8 cellular contexts compared by ENCODE assay signal in genomic region chr18:35240664-35241522, GRCh38. TPM values are rescaled to one million over a fixed set of nuclear protein-coding genes. Genes with fewer than 3 reads are reported as not detected.
DNase-seq lines count a peak whose midpoint lies in the region; ATAC-seq, FAIRE-seq and TF ChIP-seq lines count a peak whose summit lies in the region.

Gene ZNF397, plus strand, starts transcription at chr18:35241034. Its CDS starts 1,437 bp downstream, at chr18:35242471.

- H3K9ac ChIP-seq in astrocyte (ENCODE audit: low read length), result peak within 1 kb of the TSS; percentile 88
- H3K9ac ChIP-seq in rectal smooth muscle tissue (ENCODE audit: low read length), result peak within 1 kb of the TSS; percentile 98

- H3K9me3 ChIP-seq in astrocyte (ENCODE audit: insufficient read depth, low read depth, low read length), result peaks cover 32% of the 10 kb centered on the region
- H3K9me3 ChIP-seq in aorta (ENCODE audit: control insufficient read depth, low read length), result no peaks in the 10 kb centered on the region

- H3K79me2 ChIP-seq in astrocyte (ENCODE audit: insufficient read depth, low read length), result peaks cover 12% of the 10 kb centered on the region

- peak; percentile 57 for DNase-seq in NCI-H187 treated with DMSO at 0.1 percent for 48 hours (lab: John Stamatoyannopoulos, UW)
- peak; percentile 92 for DNase-seq in astrocyte (ENCODE audit: low read depth)
- peak; percentile 95 for DNase-seq in hepatic stellate cell (ENCODE audit: low spot score)
- peak; percentile 99 to 100 for DNase-seq in aorta

- peaks cover 40% of the 10 kb centered on the region for H3K36me3 Mint-ChIP-seq in astrocyte (ENCODE audit: low read depth, unreplicated experiment)

- peak within 1 kb of the TSS; percentile 95 for H3K4me3 Mint-ChIP-seq in astrocyte (ENCODE audit: unreplicated experiment)

- H3K27ac ChIP-seq in astrocyte (ENCODE audit: low read depth, low read length) (peak within 1 kb of the TSS; percentile 96), rectal smooth muscle tissue (ENCODE audit: low read depth, low read length) (peak within 1 kb of the TSS; percentile 98), aorta (ENCODE audit: low read depth in 1 of 2, low read length in 2 of 2) (peak within 1 kb of the TSS; percentile 96 to 99)

- no peak for FAIRE-seq in astrocyte (lab: Jason Lieb, UNC)

- H3K27ac Mint-ChIP-seq in astrocyte (ENCODE audit: unreplicated experiment), result peak within 1 kb of the TSS; percentile 98

- no peak for TF ChIP-seq CTCF in astrocyte (IDR thresholded peaks at IDR 0.05; ENCODE audit: insufficient read depth, low read depth, low read length)

- no peaks in the 10 kb centered on the region for H4K20me1 ChIP-seq in astrocyte (ENCODE audit: insufficient read depth, low read length)

- intact Hi-C loops in T-helper 2 cell treated with Interferon-gamma antibody and Interleukin-4, amounts not matched to agents 100 ng/mL and 5 ng/mL, for 36 hours (cut with micrococcal nuclease), result loop anchor here (1.0 to 5.0 kb wide), 11 partner anchors 10 to 826 kb away; partner anchors contain the start of genes INO80C, MAPRE2, RPRD1A and ZNF24
- intact Hi-C loops in aorta (cut with DNase I), result loop anchor here (2.0 to 5.0 kb wide), 2 partner anchors 51 to 104 kb away; partner anchors contain the start of genes ZNF24 (in 2 of the 2) and ZSCAN30 (in 1 of the 2)

- no peaks in the 10 kb centered on the region for H3K27me3 ChIP-seq in astrocyte (ENCODE audit: insufficient read depth, low read length)
- H3K27me3 ChIP-seq in rectal smooth muscle tissue (ENCODE audit: control insufficient read depth, insufficient read depth, low read length), result no peaks in the 10 kb centered on the region
- H3K27me3 ChIP-seq in aorta (ENCODE audit: control insufficient read depth in 1 of 2, insufficient read depth in 2 of 2, low read length in 1 of 2), result no peaks in the 10 kb centered on the region

- H3K36me3 ChIP-seq in astrocyte (ENCODE audit: insufficient read depth, low read length) (peaks cover 32% of the 10 kb centered on the region), rectal smooth muscle tissue (ENCODE audit: control insufficient read depth, insufficient read depth, low read length) (peaks cover 23% of the 10 kb centered on the region), aorta (ENCODE audit: control insufficient read depth in 1 of 2, insufficient read depth in 2 of 2, low read length in 1 of 2) (peaks cover 6 to 13% of the 10 kb centered on the region in 2 donors)

- 0 to 1% methylated on average over 58 to 62 of the region's 62 CpGs for WGBS in aorta, 2 donors

- H3K9me3 Mint-ChIP-seq in astrocyte (ENCODE audit: unreplicated experiment), result peaks cover 35% of the 10 kb centered on the region

- H3K4me1 ChIP-seq in astrocyte (ENCODE audit: insufficient read depth, low read length), result peaks cover 3% of the 10 kb centered on the region
- no peaks in the 10 kb centered on the region for H3K4me1 ChIP-seq in rectal smooth muscle tissue (ENCODE audit: control insufficient read depth, insufficient read depth, low read length)
- no peaks in the 10 kb centered on the region for H3K4me1 ChIP-seq in aorta (ENCODE audit: control insufficient read depth in 1 of 2, insufficient read depth in 2 of 2, low read length in 2 of 2)

- peak within 1 kb of the TSS; percentile 82 for H3K4me2 ChIP-seq in astrocyte (ENCODE audit: low read length)

- H3K4me3 ChIP-seq in astrocyte (ENCODE audit: insufficient read depth, low read depth, low read length), result peak within 1 kb of the TSS; percentile 67
- H3K4me3 ChIP-seq in rectal smooth muscle tissue (ENCODE audit: low read length), result peak within 1 kb of the TSS; percentile 92
- H3K4me3 ChIP-seq in aorta (ENCODE audit: low read length in 2 of 2), result peak within 1 kb of the TSS; percentile 71 to 83

- peaks cover 3% of the 10 kb centered on the region for H3K4me1 Mint-ChIP-seq in astrocyte (ENCODE audit: low read depth, unreplicated experiment)

- no peaks in the 10 kb centered on the region for H3K27me3 Mint-ChIP-seq in astrocyte (ENCODE audit: low read depth, unreplicated experiment)

- ATAC-seq in GM18499 (IDR thresholded peaks at IDR 0.05; ENCODE audit: insufficient read depth, unreplicated experiment), result peak; percentile 87
- peak; percentile 99 for ATAC-seq in HG02943 (IDR thresholded peaks at IDR 0.05; ENCODE audit: low read depth, unreplicated experiment)
- peak; percentile 100 for ATAC-seq in aorta (ENCODE audit: low FRiP score)

- H2AFZ ChIP-seq in astrocyte (ENCODE audit: low read depth, low read length), result peak within 1 kb of the TSS; percentile 90

RNA-seq across cellular contexts. Expression of gene ZNF397, which starts in this region (rescaled TPM):
- total RNA-seq in T-helper 2 cell treated with Interferon-gamma antibody and Interleukin-4, amounts not matched to agents 100 ng/mL and 5 ng/mL, for 36 hours, result 19.4 and 19.7 TPM in 2 replicates
- 7.9 and 8.0 TPM in 2 replicates for total RNA-seq in astrocyte
- total RNA-seq in aorta, result 10 to 100 TPM; 32.8 to 40.4 TPM
- 10 to 100 TPM; 14.0 to 25.5 TPM for polyA plus RNA-seq in aorta

Comparison
In these comparisons a context has a peak if more than half of its experiments do, and no peak if none do; other contexts are left out.
1. Peak in every context shown above with its lines: DNase-seq, ATAC-seq, H3K4me3 ChIP-seq and H3K27ac ChIP-seq.